Comparison of ENCODE assay signal across 18 cellular contexts in genomic region chr2:216118474-216118873, GRCh38. TPM values are rescaled to one million over a fixed set of nuclear protein-coding genes. Genes with fewer than 3 reads are reported as not detected.
DNase-seq lines count a peak whose midpoint lies in the region; ATAC-seq and TF ChIP-seq lines count a peak whose summit lies in the region.
"Had no signal": no experiment of that assay in that cellular context is flagged by ENCODE, and none has a peak within 500 bp of the region (broad histone marks: within the 10 kb centered on the region; RNA-seq: fewer than 3 reads in every experiment).

No MANE protein-coding gene starts in this region.

- WGBS in endodermal cell (ENCODE audit: insufficient coverage in 1 of 2, insufficient read length in 1 of 2), 2 experiments = 100% methylated on average over 1 of the region's 1 CpG; no CpG with 5 or more reads in 1 of the 2 experiments

- no peaks in the 10 kb centered on the region for H3K27me3 Mint-ChIP-seq in activated naive CD4-positive, alpha-beta T cell treated with anti-CD3 and anti-CD28 coated beads for 36 hours (ENCODE audit: low read depth)
- peaks cover 2% of the 10 kb centered on the region for H3K27me3 Mint-ChIP-seq in activated CD4-positive, alpha-beta memory T cell treated with anti-CD3 and anti-CD28 coated beads for 36 hours
- no peaks in the 10 kb centered on the region for H3K27me3 Mint-ChIP-seq in endodermal cell (ENCODE audit: insufficient read depth)

- intact Hi-C loops in activated naive CD4-positive, alpha-beta T cell treated with anti-CD3 and anti-CD28 coated beads for 36 hours (cut with micrococcal nuclease) = no loop called here
- intact Hi-C loops in activated CD4-positive, alpha-beta memory T cell treated with anti-CD3 and anti-CD28 coated beads for 36 hours (cut with micrococcal nuclease) = loop anchor here (10.0 kb wide), 1 partner anchor 546 kb away; no protein-coding TSS in a partner anchor

- no peak for TF ChIP-seq CTCF in endodermal cell (conservative IDR thresholded peaks at IDR 0.05)

- H3K4me3 Mint-ChIP-seq in activated naive CD4-positive, alpha-beta T cell treated with anti-CD3 and anti-CD28 coated beads for 36 hours = no peak overlapping the region
- no peak overlapping the region for H3K4me3 Mint-ChIP-seq in activated CD4-positive, alpha-beta memory T cell treated with anti-CD3 and anti-CD28 coated beads for 36 hours
- H3K4me3 Mint-ChIP-seq in endodermal cell = no peak overlapping the region
- H3K4me3 Mint-ChIP-seq in stimulated activated effector memory CD8-positive, alpha-beta T cell treated with anti-CD3 and anti-CD28 coated beads, Interleukin-12 subunit alpha, Interleukin-12 subunit beta, amount 100 ng/mL, for 72 hours = peak overlapping the region; percentile 98

- H3K9ac ChIP-seq in endodermal cell (ENCODE audit: extremely low read depth, low read length, poor library complexity, severe bottlenecking) = no peak overlapping the region

- H3K9me3 ChIP-seq in endodermal cell (ENCODE audit: control insufficient read depth, low read length) = no peaks in the 10 kb centered on the region
- H3K9me3 ChIP-seq: Caco-2, thyroid gland had no signal

- H3K27ac Mint-ChIP-seq in activated naive CD4-positive, alpha-beta T cell treated with anti-CD3 and anti-CD28 coated beads for 36 hours = peak overlapping the region; percentile 95
- peak overlapping the region; percentile 91 for H3K27ac Mint-ChIP-seq in activated CD4-positive, alpha-beta memory T cell treated with anti-CD3 and anti-CD28 coated beads for 36 hours
- H3K27ac Mint-ChIP-seq in endodermal cell = peak overlapping the region; percentile 35
- H3K27ac Mint-ChIP-seq in stimulated activated effector memory CD8-positive, alpha-beta T cell treated with anti-CD3 and anti-CD28 coated beads, Interleukin-12 subunit alpha, Interleukin-12 subunit beta, amount 100 ng/mL, for 72 hours = peak overlapping the region; percentile 97

- ATAC-seq in stimulated activated effector memory CD8-positive, alpha-beta T cell treated with anti-CD3 and anti-CD28 coated beads, Interleukin-12 subunit alpha, Interleukin-12 subunit beta, amount 100 ng/mL, for 72 hours = no peak
- ATAC-seq in HG02763 (IDR thresholded peaks at IDR 0.05; ENCODE audit: unreplicated experiment) = no peak
- ATAC-seq: left cardiac atrium had no signal

- H3K4me1 ChIP-seq in endodermal cell (ENCODE audit: control insufficient read depth, insufficient read depth, low read length) = no peaks in the 10 kb centered on the region

- peaks cover 86% of the 10 kb centered on the region for H3K4me1 Mint-ChIP-seq in activated naive CD4-positive, alpha-beta T cell treated with anti-CD3 and anti-CD28 coated beads for 36 hours (ENCODE audit: low read depth)
- H3K4me1 Mint-ChIP-seq in activated CD4-positive, alpha-beta memory T cell treated with anti-CD3 and anti-CD28 coated beads for 36 hours (ENCODE audit: low read depth) = peaks cover 88% of the 10 kb centered on the region
- H3K4me1 Mint-ChIP-seq in endodermal cell = peaks cover 12% of the 10 kb centered on the region
- H3K4me1 Mint-ChIP-seq in stimulated activated effector memory CD8-positive, alpha-beta T cell treated with anti-CD3 and anti-CD28 coated beads, Interleukin-12 subunit alpha, Interleukin-12 subunit beta, amount 100 ng/mL, for 72 hours = peaks cover 80% of the 10 kb centered on the region

- no peak for DNase-seq in activated naive CD4-positive, alpha-beta T cell treated with anti-CD3 and anti-CD28 coated beads for 36 hours
- DNase-seq in activated naive CD4-positive, alpha-beta T cell (lab: John Stamatoyannopoulos, UW) = no peak
- DNase-seq in activated CD4-positive, alpha-beta memory T cell treated with anti-CD3 and anti-CD28 coated beads for 36 hours = no peak
- DNase-seq in endodermal cell (no peak), Ammon's horn (ENCODE audit: low spot score) (no peak), NCI-H187 treated with DMSO at 0.1 percent for 48 hours (lab: John Stamatoyannopoulos, UW) (no peak)
- no peak for DNase-seq in stimulated activated effector memory CD8-positive, alpha-beta T cell treated with anti-CD3 and anti-CD28 coated beads, Interleukin-12 subunit alpha, Interleukin-12 subunit beta, amount 100 ng/mL, for 72 hours (ENCODE audit: low spot score in 2 of 2)
- DNase-seq: amygdala; Caco-2; H7; hypothalamus; left cardiac atrium; NCI-H1417; NCI-H226; stimulated activated CD4-positive, alpha-beta T cell treated with anti-CD3 and anti-CD28 coated beads, Interleukin-15, amount 100 ng/mL, for 24 hours; thyroid gland had no signal

- POLR2A ChIA-PET in activated CD4-positive, alpha-beta memory T cell treated with anti-CD3 and anti-CD28 coated beads for 36 hours (lab: Charles Lee) = interaction anchor here (1.2 kb wide), 1 partner anchor 10 kb away, joined by 3 read pairs; the partner anchor contains the start of gene XRCC5

- CTCF ChIA-PET in activated naive CD4-positive, alpha-beta T cell treated with anti-CD3 and anti-CD28 coated beads for 36 hours (lab: Charles Lee) = interaction anchor here (0.6 to 3.8 kb wide), 3 partner anchors 9 to 352 kb away, joined by 3 to 31 read pairs (median 13); partner anchors contain the start of gene XRCC5
- CTCF ChIA-PET in activated CD4-positive, alpha-beta memory T cell treated with anti-CD3 and anti-CD28 coated beads for 36 hours (lab: Charles Lee) = interaction anchor here (1.0 to 6.5 kb wide), 2 partner anchors 9 to 14 kb away, joined by 3 to 50 read pairs; partner anchors contain the start of gene XRCC5

- H3K27me3 ChIP-seq in endodermal cell (ENCODE audit: control insufficient read depth, insufficient read depth, low read length, poor library complexity, severe bottlenecking) = no peaks in the 10 kb centered on the region
- H3K27me3 ChIP-seq: thyroid gland had no signal

- no peak overlapping the region for H3K27ac ChIP-seq in endodermal cell (ENCODE audit: low read depth, low read length)
- H3K27ac ChIP-seq: coronary artery, thyroid gland had no signal

- peaks cover 96% of the 10 kb centered on the region for H3K36me3 ChIP-seq in endodermal cell (ENCODE audit: control insufficient read depth, insufficient read depth, low read length)

- no peaks in the 10 kb centered on the region for H3K9me3 Mint-ChIP-seq in activated naive CD4-positive, alpha-beta T cell treated with anti-CD3 and anti-CD28 coated beads for 36 hours
- no peaks in the 10 kb centered on the region for H3K9me3 Mint-ChIP-seq in activated CD4-positive, alpha-beta memory T cell treated with anti-CD3 and anti-CD28 coated beads for 36 hours
- no peaks in the 10 kb centered on the region for H3K9me3 Mint-ChIP-seq in endodermal cell
- no peaks in the 10 kb centered on the region for H3K9me3 Mint-ChIP-seq in stimulated activated effector memory CD8-positive, alpha-beta T cell treated with anti-CD3 and anti-CD28 coated beads, Interleukin-12 subunit alpha, Interleukin-12 subunit beta, amount 100 ng/mL, for 72 hours

- no peak overlapping the region for H3K4me3 ChIP-seq in endodermal cell (ENCODE audit: low read length)
- H3K4me3 ChIP-seq: coronary artery, thyroid gland had no signal

- H3K36me3 Mint-ChIP-seq in activated naive CD4-positive, alpha-beta T cell treated with anti-CD3 and anti-CD28 coated beads for 36 hours (ENCODE audit: low read depth) = peaks cover 75% of the 10 kb centered on the region
- H3K36me3 Mint-ChIP-seq in activated CD4-positive, alpha-beta memory T cell treated with anti-CD3 and anti-CD28 coated beads for 36 hours = peaks cover 81% of the 10 kb centered on the region
- peaks cover 90% of the 10 kb centered on the region for H3K36me3 Mint-ChIP-seq in endodermal cell (ENCODE audit: low read depth)
- H3K36me3 Mint-ChIP-seq in stimulated activated effector memory CD8-positive, alpha-beta T cell treated with anti-CD3 and anti-CD28 coated beads, Interleukin-12 subunit alpha, Interleukin-12 subunit beta, amount 100 ng/mL, for 72 hours = no peaks in the 10 kb centered on the region

RNA-seq across cellular contexts. Expression of gene XRCC5, which starts 9.3 kb away (rescaled TPM):
- 100 to 1,000 TPM; 486 to 495 TPM for total RNA-seq in activated naive CD4-positive, alpha-beta T cell treated with anti-CD3 and anti-CD28 coated beads for 36 hours
- 100 to 1,000 TPM; 510 to 515 TPM for total RNA-seq in activated CD4-positive, alpha-beta memory T cell treated with anti-CD3 and anti-CD28 coated beads for 36 hours
- total RNA-seq in endodermal cell = 100 to 1,000 TPM; 492 to 493 TPM
- 367 TPM for polyA plus RNA-seq in endodermal cell (2013, experiment 1 of 2)
- polyA plus RNA-seq in endodermal cell (2013, experiment 2 of 2) = 349 TPM

RNA-seq across cellular contexts. Expression of gene TMEM169, which starts 36.8 kb away (rescaled TPM):
- total RNA-seq in activated naive CD4-positive, alpha-beta T cell treated with anti-CD3 and anti-CD28 coated beads for 36 hours = under 1 TPM; 0.57 to 0.81 TPM
- 1 to 10 TPM; 2.0 to 2.7 TPM for total RNA-seq in activated CD4-positive, alpha-beta memory T cell treated with anti-CD3 and anti-CD28 coated beads for 36 hours
- total RNA-seq in endodermal cell = 1 to 10 TPM; 1.1 to 3.8 TPM
- polyA plus RNA-seq in endodermal cell (2013, experiment 1 of 2) = 22.4 TPM
- polyA plus RNA-seq in endodermal cell (2013, experiment 2 of 2) = 22.4 TPM

RNA-seq across cellular contexts. Expression of gene PECR, which starts 36.9 kb away (rescaled TPM):
- total RNA-seq in activated naive CD4-positive, alpha-beta T cell treated with anti-CD3 and anti-CD28 coated beads for 36 hours = 10 to 100 TPM; 18.8 to 20.9 TPM
- 10 to 100 TPM; 23.3 to 27.6 TPM for total RNA-seq in activated CD4-positive, alpha-beta memory T cell treated with anti-CD3 and anti-CD28 coated beads for 36 hours
- total RNA-seq in endodermal cell = 10 to 100 TPM; 12.5 to 17.0 TPM
- 11.9 TPM for polyA plus RNA-seq in endodermal cell (2013, experiment 1 of 2)
- 10.2 TPM for polyA plus RNA-seq in endodermal cell (2013, experiment 2 of 2)

Comparison
In these comparisons a context has a peak if more than half of its experiments do, and no peak if none do; other contexts are left out.
1. H3K27ac Mint-ChIP-seq: peak in every context shown above with its lines; median percentile 97 in stimulated activated effector memory CD8-positive, alpha-beta T cell treated with anti-CD3 and anti-CD28 coated beads, Interleukin-12 subunit alpha, Interleukin-12 subunit beta, amount 100 ng/mL, for 72 hours; 95 in activated naive CD4-positive, alpha-beta T cell treated with anti-CD3 and anti-CD28 coated beads for 36 hours; 91 in activated CD4-positive, alpha-beta memory T cell treated with anti-CD3 and anti-CD28 coated beads for 36 hours; 35 in endodermal cell.